Comparison of ENCODE assay signal across 35 cellular contexts in genomic region chr22:21018314-21018713, GRCh38. TPM values are rescaled to one million over a fixed set of nuclear protein-coding genes. Genes with fewer than 3 reads are reported as not detected.
"Had no signal": no experiment of that assay in that cellular context is flagged by ENCODE, and none has a peak within 500 bp of the region (broad histone marks: within the 10 kb centered on the region; RNA-seq: fewer than 3 reads in every experiment).

No MANE protein-coding gene starts in this region.

- H3K27me3 ChIP-seq: adrenal gland, body of pancreas, esophagus squamous epithelium, gastroesophageal sphincter, heart right ventricle had no signal

- ATAC-seq: activated CD4-positive, alpha-beta T cell treated with anti-CD3 and anti-CD28 coated beads for 36 hours; activated CD8-positive, alpha-beta T cell treated with anti-CD3 and anti-CD28 coated beads, Interleukin-2, amount 10 ng/mL, durations not matched to agents 7 days and 5 days; activated naive CD8-positive, alpha-beta T cell treated with anti-CD3 and anti-CD28 coated beads, Interleukin-2, amount 50 U/mL, for 24 hours; activated T-cell treated with anti-CD3 and anti-CD28 coated beads, Interleukin-2, amount 50 U/mL, for 4 hours; body of pancreas; gastroesophageal sphincter; heart right ventricle had no signal

- H3K4me3 ChIP-seq: adrenal gland, body of pancreas, esophagus squamous epithelium, gastroesophageal sphincter, heart right ventricle had no signal

- DNase-seq: activated CD4-positive, alpha-beta memory T cell treated with anti-CD3 and anti-CD28 coated beads for 36 hours; activated CD4-positive, alpha-beta T cell treated with anti-CD3 and anti-CD28 coated beads for 36 hours; activated CD4-positive, alpha-beta T cell treated with anti-CD3 and anti-CD28 coated beads, Interleukin-2, amount 10 ng/mL, durations not matched to agents 24 days and 14 days; activated CD4-positive, CD25-positive, alpha-beta regulatory T cell; activated CD4-positive, CD25-positive, alpha-beta regulatory T cell treated with anti-CD3 and anti-CD28 coated beads, Interleukin-2, amount 50 U/mL, for 72 hours; activated CD8-positive, alpha-beta T cell treated with anti-CD3 and anti-CD28 coated beads, Interleukin-2, amount 10 ng/mL, durations not matched to agents 7 days and 5 days; activated effector memory CD4-positive, alpha-beta T cell treated with anti-CD3 and anti-CD28 coated beads, Interleukin-2, amount 50 U/mL, for 16 hours; activated naive CD4-positive, alpha-beta T cell treated with anti-CD3 and anti-CD28 coated beads for 36 hours; activated naive CD8-positive, alpha-beta T cell treated with anti-CD3 and anti-CD28 coated beads for 36 hours; activated naive CD8-positive, alpha-beta T cell treated with anti-CD3 and anti-CD28 coated beads, Interleukin-2, amount 50 U/mL, for 24 hours; activated T-cell treated with anti-CD3 and anti-CD28 coated beads, Interleukin-2, amount 50 U/mL, for 4 hours; adrenal gland; amygdala; aorta; body of pancreas; caudate nucleus; cortex of kidney; dermis blood vessel endothelial cell; effector CD4-positive, alpha-beta T cell; esophagus squamous epithelium; foreskin melanocyte; heart right ventricle; T-helper 1 cell; T-helper 2 cell had no signal

- FAIRE-seq: colon, endometrium, endothelial cell of umbilical vein had no signal

- H3K36me3 ChIP-seq: adrenal gland, esophagus squamous epithelium, gastroesophageal sphincter, heart right ventricle had no signal

- H3K9me3 Mint-ChIP-seq: activated CD4-positive, alpha-beta memory T cell treated with anti-CD3 and anti-CD28 coated beads for 36 hours; activated CD4-positive, alpha-beta T cell treated with anti-CD3 and anti-CD28 coated beads, Interleukin-2, amount 10 ng/mL, durations not matched to agents 24 days and 14 days; activated naive CD4-positive, alpha-beta T cell treated with anti-CD3 and anti-CD28 coated beads for 36 hours; activated naive CD4-positive, alpha-beta T cell treated with anti-CD3 and anti-CD28 coated beads, Interleukin-2, amount 50 U/mL, for 24 hours; activated naive CD8-positive, alpha-beta T cell treated with anti-CD3 and anti-CD28 coated beads for 36 hours; activated naive CD8-positive, alpha-beta T cell treated with anti-CD3 and anti-CD28 coated beads, Interleukin-2, amount 50 U/mL, for 24 hours; activated T-cell treated with anti-CD3 and anti-CD28 coated beads, Interleukin-2, amount 50 U/mL, for 4 hours; activated T-helper 2 cell treated with anti-CD3 and anti-CD28 coated beads, Interferon-gamma antibody, Interleukin-2, Interleukin-4, amounts not matched to agents 10 μg/mL and 5 μg/mL and 100 μg/mL, durations not matched to agents 14 hours and 24 hours and 36 hours had no signal

- H3K36me3 Mint-ChIP-seq: activated CD4-positive, alpha-beta memory T cell treated with anti-CD3 and anti-CD28 coated beads for 36 hours; activated naive CD4-positive, alpha-beta T cell treated with anti-CD3 and anti-CD28 coated beads, Interleukin-2, amount 50 U/mL, for 24 hours; activated naive CD8-positive, alpha-beta T cell treated with anti-CD3 and anti-CD28 coated beads for 36 hours had no signal

- H3K9me3 ChIP-seq: adrenal gland, body of pancreas, esophagus squamous epithelium, gastroesophageal sphincter, heart right ventricle had no signal

- H3K27ac ChIP-seq: adrenal gland, body of pancreas, epithelial cell of prostate, esophagus squamous epithelium, gastroesophageal sphincter, heart right ventricle had no signal

- H3K4me3 Mint-ChIP-seq: activated CD4-positive, alpha-beta memory T cell treated with anti-CD3 and anti-CD28 coated beads for 36 hours; activated CD4-positive, alpha-beta T cell treated with anti-CD3 and anti-CD28 coated beads for 36 hours; activated CD4-positive, alpha-beta T cell treated with anti-CD3 and anti-CD28 coated beads, Interleukin-2, amount 10 ng/mL, durations not matched to agents 24 days and 14 days; activated CD8-positive, alpha-beta T cell treated with anti-CD3 and anti-CD28 coated beads, Interleukin-2, amount 10 ng/mL, durations not matched to agents 7 days and 5 days; activated naive CD4-positive, alpha-beta T cell treated with anti-CD3 and anti-CD28 coated beads for 36 hours; activated naive CD4-positive, alpha-beta T cell treated with anti-CD3 and anti-CD28 coated beads, Interleukin-2, amount 50 U/mL, for 24 hours; activated naive CD8-positive, alpha-beta T cell treated with anti-CD3 and anti-CD28 coated beads for 36 hours; activated naive CD8-positive, alpha-beta T cell treated with anti-CD3 and anti-CD28 coated beads, Interleukin-2, amount 50 U/mL, for 24 hours; activated T-cell treated with anti-CD3 and anti-CD28 coated beads, Interleukin-2, amount 50 U/mL, for 4 hours had no signal

- H3K27ac Mint-ChIP-seq: activated CD4-positive, alpha-beta memory T cell treated with anti-CD3 and anti-CD28 coated beads for 36 hours; activated CD4-positive, alpha-beta T cell treated with anti-CD3 and anti-CD28 coated beads for 36 hours; activated CD4-positive, alpha-beta T cell treated with anti-CD3 and anti-CD28 coated beads, Interleukin-2, amount 10 ng/mL, durations not matched to agents 24 days and 14 days; activated CD8-positive, alpha-beta T cell treated with anti-CD3 and anti-CD28 coated beads, Interleukin-2, amount 10 ng/mL, durations not matched to agents 7 days and 5 days; activated naive CD4-positive, alpha-beta T cell treated with anti-CD3 and anti-CD28 coated beads for 36 hours; activated naive CD4-positive, alpha-beta T cell treated with anti-CD3 and anti-CD28 coated beads, Interleukin-2, amount 50 U/mL, for 24 hours; activated naive CD8-positive, alpha-beta T cell treated with anti-CD3 and anti-CD28 coated beads for 36 hours; activated naive CD8-positive, alpha-beta T cell treated with anti-CD3 and anti-CD28 coated beads, Interleukin-2, amount 50 U/mL, for 24 hours; activated T-helper 2 cell treated with anti-CD3 and anti-CD28 coated beads, Interferon-gamma antibody, Interleukin-2, Interleukin-4, amounts not matched to agents 10 μg/mL and 5 μg/mL and 100 μg/mL, durations not matched to agents 14 hours and 24 hours and 36 hours had no signal

RNA-seq across cellular contexts. Expression of gene P2RX6, which starts 3.3 kb away (rescaled TPM):
- total RNA-seq: activated CD4-positive, alpha-beta memory T cell treated with anti-CD3 and anti-CD28 coated beads for 36 hours; activated CD4-positive, alpha-beta T cell treated with anti-CD3 and anti-CD28 coated beads, Interleukin-2, amount 10 ng/mL, durations not matched to agents 24 days and 14 days; body of pancreas; endothelial cell of umbilical vein had no signal

RNA-seq across cellular contexts. Expression of gene SLC7A4, which starts 14.0 kb away (rescaled TPM):
- total RNA-seq: activated CD4-positive, alpha-beta memory T cell treated with anti-CD3 and anti-CD28 coated beads for 36 hours; activated CD4-positive, alpha-beta T cell treated with anti-CD3 and anti-CD28 coated beads for 36 hours; activated CD4-positive, alpha-beta T cell treated with anti-CD3 and anti-CD28 coated beads, Interleukin-2, amount 10 ng/mL, durations not matched to agents 24 days and 14 days; activated naive CD4-positive, alpha-beta T cell treated with anti-CD3 and anti-CD28 coated beads for 36 hours; dermis blood vessel endothelial cell; endothelial cell of umbilical vein; glomerular endothelial cell had no signal
- polyA plus RNA-seq: aorta, endothelial cell of umbilical vein had no signal

RNA-seq across cellular contexts. Expression of gene LRRC74B, which starts 27.4 kb away (rescaled TPM):
- total RNA-seq: activated CD4-positive, alpha-beta memory T cell treated with anti-CD3 and anti-CD28 coated beads for 36 hours; activated CD4-positive, alpha-beta T cell treated with anti-CD3 and anti-CD28 coated beads for 36 hours; activated CD4-positive, alpha-beta T cell treated with anti-CD3 and anti-CD28 coated beads, Interleukin-2, amount 10 ng/mL, durations not matched to agents 24 days and 14 days; activated CD8-positive, alpha-beta T cell treated with anti-CD3 and anti-CD28 coated beads, Interleukin-2, amount 10 ng/mL, durations not matched to agents 7 days and 5 days; activated naive CD4-positive, alpha-beta T cell treated with anti-CD3 and anti-CD28 coated beads for 36 hours; activated naive CD8-positive, alpha-beta T cell treated with anti-CD3 and anti-CD28 coated beads for 36 hours; activated T-cell treated with anti-CD3 and anti-CD28 coated beads, Interleukin-2, amount 50 U/mL, for 4 hours; activated T-helper 2 cell treated with anti-CD3 and anti-CD28 coated beads, Interferon-gamma antibody, Interleukin-2, Interleukin-4, amounts not matched to agents 10 μg/mL and 5 μg/mL and 100 μg/mL, durations not matched to agents 14 hours and 24 hours and 36 hours; aorta; body of pancreas; chondrocyte; dermis blood vessel endothelial cell; endothelial cell of umbilical vein; fibroblast of lung; fibroblast of villous mesenchyme; gastroesophageal sphincter; glomerular endothelial cell; heart right ventricle had no signal
- polyA plus RNA-seq: endothelial cell of umbilical vein, fibroblast of lung, heart right ventricle had no signal
